ENCODE assay signal across 8 cellular contexts in the genomic region with DNA sequence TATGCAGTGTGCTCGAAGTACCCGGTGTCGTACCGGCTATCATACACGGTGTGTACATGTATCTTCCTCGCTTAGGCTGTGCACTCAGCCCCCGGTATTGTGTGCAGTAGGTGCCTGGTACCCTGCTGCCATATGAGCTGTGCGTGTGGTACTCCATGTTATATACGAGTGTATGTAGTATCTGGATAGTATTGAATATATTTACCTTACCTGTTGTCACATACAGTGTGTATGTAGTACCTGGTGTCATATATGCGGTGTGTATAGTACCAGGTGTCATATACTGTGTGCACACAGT. TPM values are rescaled to one million over a fixed set of nuclear protein-coding genes. Genes with fewer than 3 reads are reported as not detected.
A peak's percentile ranks its signal among the peaks of the same experiment; 100 is the strongest.
DNase-seq lines count a peak whose midpoint lies in the region; ATAC-seq and TF ChIP-seq lines count a peak whose summit lies in the region.

No MANE protein-coding gene starts in this region.

- H3K36me3 Mint-ChIP-seq in T-helper 2 cell treated with Interferon-gamma antibody and Interleukin-4, amounts not matched to agents 5 μg/mL and 100 μg/mL, for 36 hours (ENCODE audit: low read depth), result no peaks in the 10 kb centered on the region
- no peaks in the 10 kb centered on the region for H3K36me3 Mint-ChIP-seq in natural killer cell

- no peak for TF ChIP-seq CTCF in dorsolateral prefrontal cortex (IDR thresholded peaks at IDR 0.05 in 54 of 56, conservative IDR thresholded peaks at IDR 0.05 in 2 of 56; ENCODE audit: low read depth in 1 of 56, partially characterized antibody in 56 of 56)
- no peak for TF ChIP-seq CTCF in natural killer cell (IDR thresholded peaks at IDR 0.05)
- no peak for TF ChIP-seq CTCF in GM13977 (IDR thresholded peaks at IDR 0.05; ENCODE audit: extremely low read depth, insufficient read depth, missing control alignments)

- H3K9me3 ChIP-seq in KOPT-K1 (ENCODE audit: insufficient read depth, low read length, poor library complexity, severe bottlenecking), result no peaks in the 10 kb centered on the region

- H3K9me3 Mint-ChIP-seq in T-helper 2 cell treated with Interferon-gamma antibody and Interleukin-4, amounts not matched to agents 5 μg/mL and 100 μg/mL, for 36 hours, result no peaks in the 10 kb centered on the region
- H3K9me3 Mint-ChIP-seq in natural killer cell, result no peaks in the 10 kb centered on the region

- H3K4me1 Mint-ChIP-seq in T-helper 2 cell treated with Interferon-gamma antibody and Interleukin-4, amounts not matched to agents 5 μg/mL and 100 μg/mL, for 36 hours (ENCODE audit: low read depth), result peaks cover 31% of the 10 kb centered on the region
- H3K4me1 Mint-ChIP-seq in natural killer cell, result peaks cover 34 to 41% of the 10 kb centered on the region in 2 donors

- peak overlapping the region; percentile 66 to 94 (median 84) for H3K4me3 ChIP-seq in dorsolateral prefrontal cortex

- H3K4me3 Mint-ChIP-seq in T-helper 2 cell treated with Interferon-gamma antibody and Interleukin-4, amounts not matched to agents 5 μg/mL and 100 μg/mL, for 36 hours, result peak overlapping the region; percentile 91
- peak overlapping the region; percentile 86 for H3K4me3 Mint-ChIP-seq in natural killer cell

- intact Hi-C loops in dorsolateral prefrontal cortex (cut with DNase I), result no loop called here
- intact Hi-C loops in natural killer cell (cut with micrococcal nuclease), result no loop called here

- H3K36me3 ChIP-seq in KOPT-K1 (ENCODE audit: insufficient read depth, low read length), result no peaks in the 10 kb centered on the region

- peak in 1 of 3 donors; percentile 22 for ATAC-seq in natural killer cell
- ATAC-seq in GM18520 (IDR thresholded peaks at IDR 0.05; ENCODE audit: unreplicated experiment), result no peak

- peak overlapping the region; percentile 87 for H3K27ac Mint-ChIP-seq in T-helper 2 cell treated with Interferon-gamma antibody and Interleukin-4, amounts not matched to agents 5 μg/mL and 100 μg/mL, for 36 hours
- peak overlapping the region; percentile 85 to 89 for H3K27ac Mint-ChIP-seq in natural killer cell

- in situ Hi-C loops in GM13977 (cut with MboI; ENCODE audit: low pct_unique_long_range_greater_than_20kb, low sequenced_read_pairs, unreplicated experiment), result no loop called here

- peak overlapping the region; percentile 83 for H3K27ac ChIP-seq in KOPT-K1 (ENCODE audit: low read depth, low read length, poor library complexity, severe bottlenecking)
- peak overlapping the region in 57 of 59 donors; percentile 70 to 98 (median 92) for H3K27ac ChIP-seq in dorsolateral prefrontal cortex

- no peak for DNase-seq in T-helper 2 cell treated with Interferon-gamma antibody and Interleukin-4, amounts not matched to agents 5 μg/mL and 100 μg/mL, for 36 hours (ENCODE audit: low spot score)
- DNase-seq in T-helper 2 cell (no peak), dorsolateral prefrontal cortex (no peak), natural killer cell (no peak), GM13977 (ENCODE audit: low spot score) (no peak), NCI-H187 (lab: John Stamatoyannopoulos, UW) (no peak)

- no peaks in the 10 kb centered on the region for H3K27me3 ChIP-seq in dorsolateral prefrontal cortex

- H3K27me3 Mint-ChIP-seq in T-helper 2 cell treated with Interferon-gamma antibody and Interleukin-4, amounts not matched to agents 5 μg/mL and 100 μg/mL, for 36 hours (ENCODE audit: low read depth), result peaks cover 2% of the 10 kb centered on the region
- no peaks in the 10 kb centered on the region for H3K27me3 Mint-ChIP-seq in natural killer cell (ENCODE audit: low read depth in 2 of 2)

RNA-seq across cellular contexts. Expression of gene ZMYND11, which starts 1.2 kb away (rescaled TPM):
- total RNA-seq in dorsolateral prefrontal cortex (100 to 1,000 TPM in 119 of 120 experiments, 10 to 100 TPM in 1; 95.8 to 166 (median 123) TPM), natural killer cell (10 to 100 TPM; 50.6 to 63.9 (median 52.6) TPM)
